In the genomic region with DNA sequence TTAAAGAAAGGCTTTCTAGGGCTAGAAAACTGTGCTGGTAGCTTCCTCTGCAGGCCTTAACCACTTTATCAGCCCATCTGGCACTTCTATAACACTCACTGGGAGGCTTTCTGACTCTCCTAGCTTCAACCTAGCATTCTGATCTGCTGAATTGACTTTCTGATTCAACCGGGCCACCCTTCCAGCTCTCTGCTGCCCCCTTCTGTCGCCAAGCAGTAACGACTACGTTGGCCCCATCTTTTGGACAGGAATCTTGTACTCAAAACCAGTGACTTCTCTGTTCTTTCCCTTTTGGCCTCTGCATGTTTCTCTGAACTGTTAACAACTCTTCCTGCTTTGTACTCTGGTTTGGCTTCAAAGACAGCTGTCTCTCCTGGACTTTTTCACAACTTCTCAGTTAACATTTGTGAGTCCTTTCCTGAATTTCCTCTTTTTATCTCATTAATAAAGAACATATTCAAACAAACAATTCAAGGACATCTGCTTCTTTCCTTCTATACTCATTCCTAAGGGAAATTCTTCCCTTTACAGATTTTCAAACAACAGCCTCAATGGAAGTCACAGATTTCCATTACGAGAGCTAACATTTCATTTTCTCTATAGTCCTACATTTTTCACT, we compare ENCODE assay signal across 8 cellular contexts. TPM values are rescaled to one million over a fixed set of nuclear protein-coding genes. Genes with fewer than 3 reads are reported as not detected.
A peak's percentile ranks its signal among the peaks of the same experiment; 100 is the strongest.
DNase-seq lines count a peak whose midpoint lies in the region; ATAC-seq, FAIRE-seq and TF ChIP-seq lines count a peak whose summit lies in the region.

No MANE protein-coding gene starts in this region.

- peaks cover 53% of the 10 kb centered on the region for H3K27me3 Mint-ChIP-seq in astrocyte (ENCODE audit: low read depth, unreplicated experiment)

- H3K36me3 ChIP-seq in astrocyte (ENCODE audit: insufficient read depth, low read length) (no peaks in the 10 kb centered on the region), smooth muscle cell (ENCODE audit: low read depth) (no peaks in the 10 kb centered on the region)

- H3K9me3 Mint-ChIP-seq in astrocyte (ENCODE audit: unreplicated experiment), result no peaks in the 10 kb centered on the region

- H2AFZ ChIP-seq in astrocyte (ENCODE audit: low read depth, low read length), result no peak overlapping the region
- no peak overlapping the region for H2AFZ ChIP-seq in smooth muscle cell (ENCODE audit: low read depth)

- no peak overlapping the region for H3K4me3 Mint-ChIP-seq in astrocyte (ENCODE audit: unreplicated experiment)

- DNase-seq in NCI-H1092 treated with DMSO at 0.1 percent for 48 hours (lab: John Stamatoyannopoulos, UW) (peak; percentile 33), NCI-H1092 (lab: John Stamatoyannopoulos, UW) (no peak), NCI-H146 (lab: John Stamatoyannopoulos, UW) (peak; percentile 38), T-helper 22 cell (ENCODE audit: low read depth) (peak; percentile 14), astrocyte (ENCODE audit: low read depth) (peak; percentile 21), hypothalamus (lab: John Stamatoyannopoulos, UW) (peak in 44 of 51 donors; percentile 3 to 72 (median 36)), smooth muscle cell (lab: John Stamatoyannopoulos, UW; ENCODE audit: unreplicated experiment) (peak; percentile 26)

- H3K36me3 Mint-ChIP-seq in astrocyte (ENCODE audit: low read depth, unreplicated experiment), result no peaks in the 10 kb centered on the region

- H3K4me3 ChIP-seq in astrocyte (ENCODE audit: insufficient read depth, low read depth, low read length) (no peak overlapping the region), smooth muscle cell (no peak overlapping the region)

- H3K9me3 ChIP-seq in astrocyte (ENCODE audit: insufficient read depth, low read depth, low read length) (no peaks in the 10 kb centered on the region), smooth muscle cell (replicated peaks; ENCODE audit: low read depth) (no peaks in the 10 kb centered on the region)

- H3K4me1 ChIP-seq in astrocyte (ENCODE audit: insufficient read depth, low read length), result no peaks in the 10 kb centered on the region
- H3K4me1 ChIP-seq in smooth muscle cell (ENCODE audit: low read depth), result no peaks in the 10 kb centered on the region

- no peak overlapping the region for H3K9ac ChIP-seq in astrocyte (ENCODE audit: low read length)
- H3K9ac ChIP-seq in smooth muscle cell (ENCODE audit: low read depth), result no peak overlapping the region

- FAIRE-seq in astrocyte (lab: Jason Lieb, UNC), result peak; percentile 87

- H3F3A ChIP-seq in smooth muscle cell (ENCODE audit: low read depth), result no peaks in the 10 kb centered on the region

- TF ChIP-seq CTCF in astrocyte (IDR thresholded peaks at IDR 0.05; ENCODE audit: insufficient read depth, low read depth, low read length) (peak; percentile 96), smooth muscle cell (IDR thresholded peaks at IDR 0.05; ENCODE audit: borderline replicate concordance, insufficient read depth, poor library complexity, severe bottlenecking) (peak; percentile 84)

- H4K20me1 ChIP-seq in astrocyte (ENCODE audit: insufficient read depth, low read length) (no peaks in the 10 kb centered on the region), smooth muscle cell (ENCODE audit: low read depth) (no peaks in the 10 kb centered on the region)

- peak; percentile 84 for ATAC-seq in HG02588 (IDR thresholded peaks at IDR 0.05; ENCODE audit: unreplicated experiment)

- H3K27ac ChIP-seq in astrocyte (ENCODE audit: low read depth, low read length) (no peak overlapping the region), smooth muscle cell (ENCODE audit: low read depth) (no peak overlapping the region)

- H3K4me2 ChIP-seq in astrocyte (ENCODE audit: low read length) (no peak overlapping the region), smooth muscle cell (no peak overlapping the region)

- H3K27ac Mint-ChIP-seq in astrocyte (ENCODE audit: unreplicated experiment), result no peak overlapping the region

- peaks cover 1% of the 10 kb centered on the region for H3K4me1 Mint-ChIP-seq in astrocyte (ENCODE audit: low read depth, unreplicated experiment)

- 17% methylated on average over 5 of the region's 5 CpGs for WGBS in smooth muscle cell (ENCODE audit: low lambda C conversion rate)

- H3K79me2 ChIP-seq in astrocyte (ENCODE audit: insufficient read depth, low read length) (no peaks in the 10 kb centered on the region), smooth muscle cell (ENCODE audit: low read depth) (no peaks in the 10 kb centered on the region)

- H3K27me3 ChIP-seq in astrocyte (ENCODE audit: insufficient read depth, low read length), result peaks cover 53% of the 10 kb centered on the region
- H3K27me3 ChIP-seq in smooth muscle cell (ENCODE audit: low read depth), result peaks cover 56% of the 10 kb centered on the region

RNA-seq across cellular contexts. Expression of gene FAM135A, which starts 43.9 kb away (rescaled TPM):
- total RNA-seq in astrocyte, result 8.4 and 10.0 TPM in 2 replicates
- total RNA-seq in smooth muscle cell, result 32.3 and 43.6 TPM in 2 replicates
- 8.9 and 11.0 TPM in 2 replicates for polyA plus RNA-seq in smooth muscle cell
